ENCODE assay signal across 1 cellular context in genomic region chr2:170157025-170157684, GRCh38.
TF ChIP-seq lines count a peak whose summit lies in the region.

No MANE protein-coding gene starts in this region.

TF ChIP-seq in HepG2, 621 proteins besides CTCF, POLR2A, EP300 and RAD21 (continued from another document and continues in another):
- no peak for TF ChIP-seq RNF219 (CRISPR knock-in tag; IDR thresholded peaks at IDR 0.05)
- TF ChIP-seq KLF12 (CRISPR knock-in tag; IDR thresholded peaks at IDR 0.05; ENCODE audit: borderline replicate concordance) = no peak
- TF ChIP-seq SIN3A (IDR thresholded peaks at IDR 0.05; ENCODE audit: borderline replicate concordance, low read depth, low read length) = 0 out of 2 replicates have a peak, but pooled peaks have one; percentile 39
- TF ChIP-seq RCOR2 (CRISPR knock-in tag; IDR thresholded peaks at IDR 0.05) = 0 out of 2 replicates have a peak, but pooled peaks have one; percentile 62
- TF ChIP-seq ZNF207 (IDR thresholded peaks at IDR 0.05; ENCODE audit: borderline replicate concordance) = no peak
- TF ChIP-seq SIX4 (CRISPR knock-in tag; IDR thresholded peaks at IDR 0.05) = no peak
- no peak for TF ChIP-seq ATAD3A (CRISPR knock-in tag; IDR thresholded peaks at IDR 0.05)
- peak; percentile 64; the same call in 1 of the 2 replicates for TF ChIP-seq YEATS2 (CRISPR knock-in tag; IDR thresholded peaks at IDR 0.05; ENCODE audit: borderline replicate concordance)
- peak; percentile 25; the same call in 1 of the 2 replicates for TF ChIP-seq KDM6A (CRISPR knock-in tag; IDR thresholded peaks at IDR 0.05; ENCODE audit: low read depth)
- TF ChIP-seq SOX5 (CRISPR knock-in tag; IDR thresholded peaks at IDR 0.05; ENCODE audit: borderline replicate concordance) = peak; percentile 76; the same call in 1 of the 2 replicates
- TF ChIP-seq, protein P1, sequence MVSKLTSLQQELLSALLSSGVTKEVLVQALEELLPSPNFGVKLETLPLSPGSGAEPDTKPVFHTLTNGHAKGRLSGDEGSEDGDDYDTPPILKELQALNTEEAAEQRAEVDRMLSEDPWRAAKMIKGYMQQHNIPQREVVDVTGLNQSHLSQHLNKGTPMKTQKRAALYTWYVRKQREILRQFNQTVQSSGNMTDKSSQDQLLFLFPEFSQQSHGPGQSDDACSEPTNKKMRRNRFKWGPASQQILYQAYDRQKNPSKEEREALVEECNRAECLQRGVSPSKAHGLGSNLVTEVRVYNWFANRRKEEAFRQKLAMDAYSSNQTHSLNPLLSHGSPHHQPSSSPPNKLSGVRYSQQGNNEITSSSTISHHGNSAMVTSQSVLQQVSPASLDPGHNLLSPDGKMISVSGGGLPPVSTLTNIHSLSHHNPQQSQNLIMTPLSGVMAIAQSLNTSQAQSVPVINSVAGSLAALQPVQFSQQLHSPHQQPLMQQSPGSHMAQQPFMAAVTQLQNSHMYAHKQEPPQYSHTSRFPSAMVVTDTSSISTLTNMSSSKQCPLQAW (CRISPR knock-in tag; IDR thresholded peaks at IDR 0.05) = no peak
- TF ChIP-seq NFE2L2 (IDR thresholded peaks at IDR 0.05; ENCODE audit: low read length) = peak; percentile 88
- no peak for TF ChIP-seq ZNF572 (CRISPR knock-in tag; IDR thresholded peaks at IDR 0.05)
- TF ChIP-seq NFIC (IDR thresholded peaks at IDR 0.05; ENCODE audit: low read length) = peak; percentile 89; the same call in 1 of the 2 replicates
- TF ChIP-seq ZMYM4 (CRISPR knock-in tag; IDR thresholded peaks at IDR 0.05) = no peak
- peak; percentile 68 for TF ChIP-seq SAP130 (CRISPR knock-in tag; IDR thresholded peaks at IDR 0.05; ENCODE audit: low read depth)
- peak; percentile 82; the same call in 1 of the 2 replicates for TF ChIP-seq ZKSCAN8 (CRISPR knock-in tag; IDR thresholded peaks at IDR 0.05; ENCODE audit: borderline replicate concordance)
- TF ChIP-seq ZNF253 (CRISPR knock-in tag; IDR thresholded peaks at IDR 0.05; ENCODE audit: borderline replicate concordance) = no peak
- TF ChIP-seq GATAD1 (CRISPR knock-in tag; IDR thresholded peaks at IDR 0.05) = peak; percentile 46; the same call in 1 of the 2 replicates
- TF ChIP-seq GATAD2A (CRISPR knock-in tag; IDR thresholded peaks at IDR 0.05) = peak; percentile 96
- TF ChIP-seq TOE1 (CRISPR knock-in tag; IDR thresholded peaks at IDR 0.05) = no peak
- no peak for TF ChIP-seq TBP (CRISPR knock-in tag; IDR thresholded peaks at IDR 0.05)
- peak; percentile 49; the same call in 1 of the 2 replicates for TF ChIP-seq ETV5 (CRISPR knock-in tag; IDR thresholded peaks at IDR 0.05; ENCODE audit: borderline replicate concordance)
- TF ChIP-seq ZNF3 (CRISPR knock-in tag; IDR thresholded peaks at IDR 0.05) = peak; percentile 98
- peak; percentile 93 for TF ChIP-seq HMG20A (CRISPR knock-in tag; IDR thresholded peaks at IDR 0.05; ENCODE audit: borderline replicate concordance)
- peak; percentile 77; the same call in 1 of the 2 replicates for TF ChIP-seq NCOA2 (CRISPR knock-in tag; IDR thresholded peaks at IDR 0.05)
- TF ChIP-seq, protein P2, sequence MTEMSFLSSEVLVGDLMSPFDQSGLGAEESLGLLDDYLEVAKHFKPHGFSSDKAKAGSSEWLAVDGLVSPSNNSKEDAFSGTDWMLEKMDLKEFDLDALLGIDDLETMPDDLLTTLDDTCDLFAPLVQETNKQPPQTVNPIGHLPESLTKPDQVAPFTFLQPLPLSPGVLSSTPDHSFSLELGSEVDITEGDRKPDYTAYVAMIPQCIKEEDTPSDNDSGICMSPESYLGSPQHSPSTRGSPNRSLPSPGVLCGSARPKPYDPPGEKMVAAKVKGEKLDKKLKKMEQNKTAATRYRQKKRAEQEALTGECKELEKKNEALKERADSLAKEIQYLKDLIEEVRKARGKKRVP (CRISPR knock-in tag; IDR thresholded peaks at IDR 0.05) = peak in 1 of 2 experiments; percentile 47; a peak in 1 of 4 replicates
- no peak for TF ChIP-seq MTA1 (CRISPR knock-in tag; IDR thresholded peaks at IDR 0.05; ENCODE audit: borderline replicate concordance)
- TF ChIP-seq MAFK (conservative IDR thresholded peaks at IDR 0.05 in 1 of 2, IDR thresholded peaks at IDR 0.05 in 1 of 2; ENCODE audit: low read length in 2 of 2) = peak; percentile 60 to 65; a peak in 3 of 4 replicates
- peak in 1 of 2 experiments; percentile 81; a peak in 2 of 4 replicates for TF ChIP-seq KLF16 (CRISPR knock-in tag; IDR thresholded peaks at IDR 0.05)
- peak; percentile 88; the same call in 1 of the 2 replicates for TF ChIP-seq JUNB (CRISPR knock-in tag; IDR thresholded peaks at IDR 0.05; ENCODE audit: borderline replicate concordance)
- no peak for TF ChIP-seq SRSF4 (IDR thresholded peaks at IDR 0.05; ENCODE audit: low read depth, low read length, poor library complexity, severe bottlenecking)
- peak; percentile 65 for TF ChIP-seq RARA (CRISPR knock-in tag; IDR thresholded peaks at IDR 0.05)
- 0 out of 2 replicates have a peak, but pooled peaks have one; percentile 27 for TF ChIP-seq NR2F2 (IDR thresholded peaks at IDR 0.05; ENCODE audit: borderline replicate concordance, low read depth)
- peak; percentile 91 for TF ChIP-seq SKI (IDR thresholded peaks at IDR 0.05; ENCODE audit: partially characterized antibody)
- no peak for TF ChIP-seq LBX2 (CRISPR knock-in tag; IDR thresholded peaks at IDR 0.05; ENCODE audit: borderline replicate concordance)
- TF ChIP-seq ZMYM3 (CRISPR knock-in tag; IDR thresholded peaks at IDR 0.05) = peak; percentile 32; the same call in 1 of the 2 replicates
- peak; percentile 76 for TF ChIP-seq IKZF5 (CRISPR knock-in tag; IDR thresholded peaks at IDR 0.05)
- TF ChIP-seq KLF11 (CRISPR knock-in tag; IDR thresholded peaks at IDR 0.05) = no peak
- peak; percentile 59; the same call in 1 of the 2 replicates for TF ChIP-seq FOXK2 (IDR thresholded peaks at IDR 0.05)
- TF ChIP-seq CREM (IDR thresholded peaks at IDR 0.05) = peak; percentile 46; the same call in 1 of the 2 replicates
- no peak for TF ChIP-seq CREM (CRISPR knock-in tag; IDR thresholded peaks at IDR 0.05)
- no peak for TF ChIP-seq TERF1 (CRISPR knock-in tag; IDR thresholded peaks at IDR 0.05)
- TF ChIP-seq MLLT10 (CRISPR knock-in tag; IDR thresholded peaks at IDR 0.05) = no peak
- peak; percentile 64; the same call in 1 of the 2 replicates for TF ChIP-seq ZBTB20 (CRISPR knock-in tag; IDR thresholded peaks at IDR 0.05; ENCODE audit: borderline replicate concordance, low read depth)
- TF ChIP-seq, protein P3, sequence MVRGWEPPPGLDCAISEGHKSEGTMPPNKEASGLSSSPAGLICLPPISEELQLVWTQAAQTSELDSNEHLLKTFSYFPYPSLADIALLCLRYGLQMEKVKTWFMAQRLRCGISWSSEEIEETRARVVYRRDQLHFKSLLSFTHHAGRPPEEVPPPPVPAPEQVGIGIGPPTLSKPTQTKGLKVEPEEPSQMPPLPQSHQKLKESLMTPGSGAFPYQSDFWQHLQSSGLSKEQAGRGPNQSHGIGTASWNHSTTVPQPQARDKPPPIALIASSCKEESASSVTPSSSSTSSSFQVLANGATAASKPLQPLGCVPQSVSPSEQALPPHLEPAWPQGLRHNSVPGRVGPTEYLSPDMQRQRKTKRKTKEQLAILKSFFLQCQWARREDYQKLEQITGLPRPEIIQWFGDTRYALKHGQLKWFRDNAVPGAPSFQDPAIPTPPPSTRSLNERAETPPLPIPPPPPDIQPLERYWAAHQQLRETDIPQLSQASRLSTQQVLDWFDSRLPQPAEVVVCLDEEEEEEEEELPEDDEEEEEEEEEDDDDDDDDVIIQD (CRISPR knock-in tag; IDR thresholded peaks at IDR 0.05; ENCODE audit: low read depth) = peak; percentile 57; the same call in 1 of the 2 replicates
- TF ChIP-seq, protein P4, sequence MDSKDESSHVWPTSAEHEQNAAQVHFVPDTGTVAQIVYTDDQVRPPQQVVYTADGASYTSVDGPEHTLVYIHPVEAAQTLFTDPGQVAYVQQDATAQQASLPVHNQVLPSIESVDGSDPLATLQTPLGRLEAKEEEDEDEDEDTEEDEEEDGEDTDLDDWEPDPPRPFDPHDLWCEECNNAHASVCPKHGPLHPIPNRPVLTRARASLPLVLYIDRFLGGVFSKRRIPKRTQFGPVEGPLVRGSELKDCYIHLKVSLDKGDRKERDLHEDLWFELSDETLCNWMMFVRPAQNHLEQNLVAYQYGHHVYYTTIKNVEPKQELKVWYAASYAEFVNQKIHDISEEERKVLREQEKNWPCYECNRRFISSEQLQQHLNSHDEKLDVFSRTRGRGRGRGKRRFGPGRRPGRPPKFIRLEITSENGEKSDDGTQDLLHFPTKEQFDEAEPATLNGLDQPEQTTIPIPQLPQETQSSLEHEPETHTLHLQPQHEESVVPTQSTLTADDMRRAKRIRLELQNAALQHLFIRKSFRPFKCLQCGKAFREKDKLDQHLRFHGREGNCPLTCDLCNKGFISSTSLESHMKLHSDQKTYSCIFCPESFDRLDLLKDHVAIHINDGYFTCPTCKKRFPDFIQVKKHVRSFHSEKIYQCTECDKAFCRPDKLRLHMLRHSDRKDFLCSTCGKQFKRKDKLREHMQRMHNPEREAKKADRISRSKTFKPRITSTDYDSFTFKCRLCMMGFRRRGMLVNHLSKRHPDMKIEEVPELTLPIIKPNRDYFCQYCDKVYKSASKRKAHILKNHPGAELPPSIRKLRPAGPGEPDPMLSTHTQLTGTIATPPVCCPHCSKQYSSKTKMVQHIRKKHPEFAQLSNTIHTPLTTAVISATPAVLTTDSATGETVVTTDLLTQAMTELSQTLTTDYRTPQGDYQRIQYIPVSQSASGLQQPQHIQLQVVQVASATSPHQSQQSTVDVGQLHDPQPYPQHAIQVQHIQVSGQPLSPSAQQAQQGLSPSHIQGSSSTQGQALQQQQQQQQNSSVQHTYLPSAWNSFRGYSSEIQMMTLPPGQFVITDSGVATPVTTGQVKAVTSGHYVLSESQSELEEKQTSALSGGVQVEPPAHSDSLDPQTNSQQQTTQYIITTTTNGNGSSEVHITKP (CRISPR knock-in tag; IDR thresholded peaks at IDR 0.05; ENCODE audit: low read depth) = peak; percentile 56; the same call in 1 of the 2 replicates
- peak; percentile 68; the same call in 1 of the 2 replicates for TF ChIP-seq ZNF670 (CRISPR knock-in tag; IDR thresholded peaks at IDR 0.05; ENCODE audit: borderline replicate concordance)
- TF ChIP-seq FOXP1 (IDR thresholded peaks at IDR 0.05) = peak; percentile 81; the same call in 1 of the 2 replicates
- TF ChIP-seq FOXP1 (CRISPR knock-in tag; IDR thresholded peaks at IDR 0.05) = peak; percentile 92
- peak; percentile 90 for TF ChIP-seq JUN (CRISPR knock-in tag; IDR thresholded peaks at IDR 0.05)
- TF ChIP-seq KDM1A (CRISPR knock-in tag; IDR thresholded peaks at IDR 0.05) = peak; percentile 64; the same call in 1 of the 2 replicates
- peak; percentile 78 for TF ChIP-seq RXRB (CRISPR knock-in tag; IDR thresholded peaks at IDR 0.05; ENCODE audit: borderline replicate concordance)
- TF ChIP-seq TCF7 (IDR thresholded peaks at IDR 0.05; ENCODE audit: low read depth) = peak; percentile 73
- TF ChIP-seq NFKB2 (CRISPR knock-in tag; IDR thresholded peaks at IDR 0.05; ENCODE audit: borderline replicate concordance) = no peak
- TF ChIP-seq SMARCE1 (IDR thresholded peaks at IDR 0.05; ENCODE audit: borderline replicate concordance) = peak; percentile 99
- TF ChIP-seq NFKBIZ (CRISPR knock-in tag; IDR thresholded peaks at IDR 0.05) = peak; percentile 91; the same call in 1 of the 2 replicates
- TF ChIP-seq YY1 (IDR thresholded peaks at IDR 0.05; ENCODE audit: insufficient read depth, insufficient replicate concordance, low read depth, low read length) = peak; percentile 17
- TF ChIP-seq, protein P5, sequence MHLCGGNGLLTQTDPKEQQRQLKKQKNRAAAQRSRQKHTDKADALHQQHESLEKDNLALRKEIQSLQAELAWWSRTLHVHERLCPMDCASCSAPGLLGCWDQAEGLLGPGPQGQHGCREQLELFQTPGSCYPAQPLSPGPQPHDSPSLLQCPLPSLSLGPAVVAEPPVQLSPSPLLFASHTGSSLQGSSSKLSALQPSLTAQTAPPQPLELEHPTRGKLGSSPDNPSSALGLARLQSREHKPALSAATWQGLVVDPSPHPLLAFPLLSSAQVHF (CRISPR knock-in tag; IDR thresholded peaks at IDR 0.05) = no peak
- no peak for TF ChIP-seq ZNF180 (CRISPR knock-in tag; IDR thresholded peaks at IDR 0.05; ENCODE audit: borderline replicate concordance, low read depth)
- TF ChIP-seq ZFY (CRISPR knock-in tag; IDR thresholded peaks at IDR 0.05) = no peak
